19 cellular contexts compared by ENCODE assay signal in genomic region chr7:157193274-157193673, GRCh38.
"Had no signal": no experiment of that assay in that cellular context is flagged by ENCODE, and none has a peak within 500 bp of the region (broad histone marks: within the 10 kb centered on the region; RNA-seq: fewer than 3 reads in every experiment).

No MANE protein-coding gene starts in this region.

- H3K27me3 ChIP-seq: cardiac muscle cell, ovary, suprapubic skin, transverse colon, uterus had no signal

- H3K27me3 Mint-ChIP-seq: activated B cell treated with CpG ODN at 0.5 μM for 24 hours; activated CD4-positive, alpha-beta memory T cell treated with anti-CD3 and anti-CD28 coated beads for 36 hours; activated naive CD8-positive, alpha-beta T cell; effector memory CD8-positive, alpha-beta T cell; naive thymus-derived CD4-positive, alpha-beta T cell; stimulated activated naive CD8-positive, alpha-beta T cell treated with anti-CD3 and anti-CD28 coated beads, Interleukin-15, Interleukin-2, amounts not matched to agents 100 ng/mL and 50 ng/mL, for 24 hours had no signal

- H3K27ac Mint-ChIP-seq: activated B cell treated with CpG ODN at 0.5 μM for 24 hours; activated CD4-positive, alpha-beta memory T cell treated with anti-CD3 and anti-CD28 coated beads for 36 hours; activated naive CD8-positive, alpha-beta T cell; stimulated activated naive CD8-positive, alpha-beta T cell treated with anti-CD3 and anti-CD28 coated beads, Interleukin-15, Interleukin-2, amounts not matched to agents 100 ng/mL and 50 ng/mL, for 24 hours had no signal

- H3K4me3 ChIP-seq: cardiac muscle cell, left ventricle myocardium inferior, ovary, suprapubic skin, transverse colon, uterus had no signal

- H3K9me3 ChIP-seq: ovary, suprapubic skin, transverse colon, uterus had no signal

- H3K36me3 ChIP-seq: ovary, uterus had no signal

- H3K4me1 Mint-ChIP-seq: activated B cell treated with CpG ODN at 0.5 μM for 24 hours had no signal

- H3K27ac ChIP-seq: cardiac muscle cell, left ventricle myocardium inferior, ovary, suprapubic skin, transverse colon, uterus had no signal

- ATAC-seq: effector memory CD8-positive, alpha-beta T cell; naive thymus-derived CD4-positive, alpha-beta T cell had no signal

- H3K9me3 Mint-ChIP-seq: activated B cell treated with CpG ODN at 0.5 μM for 24 hours; activated CD4-positive, alpha-beta memory T cell treated with anti-CD3 and anti-CD28 coated beads for 36 hours; effector memory CD8-positive, alpha-beta T cell; naive thymus-derived CD4-positive, alpha-beta T cell; stimulated activated naive CD8-positive, alpha-beta T cell treated with anti-CD3 and anti-CD28 coated beads, Interleukin-15, Interleukin-2, amounts not matched to agents 100 ng/mL and 50 ng/mL, for 24 hours had no signal

- DNase-seq: activated B cell treated with CpG ODN at 0.5 μM for 24 hours; activated CD4-positive, alpha-beta memory T cell treated with anti-CD3 and anti-CD28 coated beads for 36 hours; activated CD4-positive, alpha-beta T cell treated with anti-CD3 and anti-CD28 coated beads for 4 hours; activated T-cell treated with anti-CD3 and anti-CD28 coated beads for 4 hours; effector memory CD8-positive, alpha-beta T cell; foreskin fibroblast; hippocampal formation; left ventricle myocardium inferior; naive thymus-derived CD4-positive, alpha-beta T cell; ovary; stimulated activated CD4-positive, alpha-beta T cell treated with anti-CD3 and anti-CD28 coated beads, Interleukin-12 subunit alpha, Interleukin-12 subunit beta, amount 100 ng/mL, for 4 hours; stimulated activated CD4-positive, alpha-beta T cell treated with anti-CD3 and anti-CD28 coated beads, Interleukin-1b, Interleukin-23, amount 100 ng/mL, for 48 hours; SW 1271; transverse colon; uterus had no signal

- H3K4me3 Mint-ChIP-seq: activated B cell treated with CpG ODN at 0.5 μM for 24 hours; activated CD4-positive, alpha-beta memory T cell treated with anti-CD3 and anti-CD28 coated beads for 36 hours; activated naive CD8-positive, alpha-beta T cell; effector memory CD8-positive, alpha-beta T cell; naive thymus-derived CD4-positive, alpha-beta T cell; stimulated activated naive CD8-positive, alpha-beta T cell treated with anti-CD3 and anti-CD28 coated beads, Interleukin-15, Interleukin-2, amounts not matched to agents 100 ng/mL and 50 ng/mL, for 24 hours had no signal

- H3K4me1 ChIP-seq: left ventricle myocardium inferior, suprapubic skin, uterus had no signal
